In genomic region chr18:8478166-8478967, GRCh38 we compare ENCODE assay signal across 8 cellular contexts.
DNase-seq lines count a peak whose midpoint lies in the region; ATAC-seq and TF ChIP-seq lines count a peak whose summit lies in the region.

No MANE protein-coding gene starts in this region.

- H3K4me2 ChIP-seq in PC-9, result no peak overlapping the region

- DNase-seq in AG20443 (ENCODE audit: low spot score) (peak; percentile 90), PC-9 (peak in 1 of 2 experiments; percentile 62), cardiac muscle cell (ENCODE audit: low read depth in 1 of 2, low spot score in 1 of 2) (peak; percentile 62 to 76), retinal pigment epithelial cell (ENCODE audit: low read depth) (no peak)
- DNase-seq in activated gamma-delta T cell treated with anti-CD3 and anti-CD28 coated beads, Interleukin-2, amount 50 U/mL, for 16 hours (ENCODE audit: low read depth), result peak; percentile 9

- intact Hi-C loops in PC-9 (cut with micrococcal nuclease; ENCODE audit: unreplicated experiment), result no loop called here

- H2AFZ ChIP-seq in PC-9, result no peak overlapping the region

- no peaks in the 10 kb centered on the region for H3F3A ChIP-seq in PC-9 (ENCODE audit: insufficient read depth, low read depth)

- H3K9me2 ChIP-seq in PC-9 (ENCODE audit: insufficient read depth), result no peaks in the 10 kb centered on the region

- TF ChIP-seq CTCF in PC-9 (conservative IDR thresholded peaks at IDR 0.05), result peak; percentile 94
- peak; percentile 90 for TF ChIP-seq CTCF in cardiac muscle cell (IDR thresholded peaks at IDR 0.05; ENCODE audit: low read depth, low read length)
- peak; percentile 96 for TF ChIP-seq CTCF in retinal pigment epithelial cell (conservative IDR thresholded peaks at IDR 0.05; ENCODE audit: low read depth, low read length)

- CTCF ChIA-PET in PC-9 (lab: Charles Lee), result interaction anchor here (0.6 to 0.8 kb wide), 2 partner anchors 169 to 509 kb away, joined by 3 to 4 read pairs; no protein-coding TSS in a partner anchor

- H3K27ac ChIP-seq in PC-9 (no peak overlapping the region), cardiac muscle cell (no peak overlapping the region)

- no peaks in the 10 kb centered on the region for H3K36me3 ChIP-seq in PC-9 (ENCODE audit: low read depth)
- no peaks in the 10 kb centered on the region for H3K36me3 ChIP-seq in cardiac muscle cell

- H3K27me3 ChIP-seq in PC-9 (ENCODE audit: insufficient read depth, low read depth) (no peaks in the 10 kb centered on the region; the same call in 1 of the 2 replicates), cardiac muscle cell (no peaks in the 10 kb centered on the region)

- H3K4me1 ChIP-seq in PC-9 (replicated peaks; ENCODE audit: insufficient read depth), result no peaks in the 10 kb centered on the region
- H3K4me1 ChIP-seq in cardiac muscle cell (ENCODE audit: low read depth), result no peaks in the 10 kb centered on the region

- ATAC-seq in GM18519 (IDR thresholded peaks at IDR 0.05; ENCODE audit: low FRiP score, unreplicated experiment) (peak; percentile 75), HG03439 (IDR thresholded peaks at IDR 0.05; ENCODE audit: unreplicated experiment) (peak; percentile 86), GM21737 (IDR thresholded peaks at IDR 0.05; ENCODE audit: unreplicated experiment) (no peak)

- H3K9me3 ChIP-seq in PC-9 (ENCODE audit: insufficient read depth, low read depth) (no peaks in the 10 kb centered on the region), cardiac muscle cell (ENCODE audit: low read depth) (no peaks in the 10 kb centered on the region)

- no TSS peak for BruUV-seq in PC-9 (replicated peaks; lab: Mats Ljungman, UMichigan)

- no peaks in the 10 kb centered on the region for H4K20me1 ChIP-seq in PC-9 (ENCODE audit: insufficient read depth)

- POLR2A ChIA-PET in PC-9 (lab: Charles Lee; ENCODE audit: unreplicated experiment), result no interaction called here

- no peak overlapping the region for H3K4me3 ChIP-seq in PC-9
- H3K4me3 ChIP-seq in cardiac muscle cell, result no peak overlapping the region
- H3K4me3 ChIP-seq in retinal pigment epithelial cell (ENCODE audit: low read length), result no peak overlapping the region

- no peaks in the 10 kb centered on the region for H3K79me2 ChIP-seq in PC-9 (ENCODE audit: low read depth)
